Comparison of ENCODE assay signal across 2 cellular contexts in genomic region chr10:72375173-72375572, GRCh38.
TF ChIP-seq lines count a peak whose summit lies in the region.

No MANE protein-coding gene starts in this region.

TF ChIP-seq in Ishikawa, 13 proteins besides CTCF, POLR2A, EP300 and RAD21:
- TF ChIP-seq CREB1 (IDR thresholded peaks at IDR 0.05; ENCODE audit: low read depth), result no peak
- no peak for TF ChIP-seq YY1 (IDR thresholded peaks at IDR 0.05; ENCODE audit: low read depth)
- TF ChIP-seq REST (IDR thresholded peaks at IDR 0.05; ENCODE audit: low read depth), result no peak
- no peak for TF ChIP-seq USF1 (IDR thresholded peaks at IDR 0.05)
- TF ChIP-seq NFIC (IDR thresholded peaks at IDR 0.05), result no peak
- TF ChIP-seq FOXM1 (IDR thresholded peaks at IDR 0.05; ENCODE audit: borderline replicate concordance, low read depth), result no peak
- TF ChIP-seq CEBPB (IDR thresholded peaks at IDR 0.05), result no peak
- no peak for TF ChIP-seq TEAD4 (IDR thresholded peaks at IDR 0.05)
- TF ChIP-seq EGR1 (IDR thresholded peaks at IDR 0.05), result no peak
- no peak for TF ChIP-seq MAX (IDR thresholded peaks at IDR 0.05)
- TF ChIP-seq TCF12 (IDR thresholded peaks at IDR 0.05; ENCODE audit: low read depth), result no peak

TF ChIP-seq in H1, 55 proteins besides CTCF, POLR2A, EP300 and RAD21:
- TF ChIP-seq KDM5A (IDR thresholded peaks at IDR 0.05; ENCODE audit: low read length) (no peak), TEAD4 (IDR thresholded peaks at IDR 0.05; ENCODE audit: low read depth, low read length) (peak; percentile 95)
